ENCODE assay signal across 9 cellular contexts in the genomic region with DNA sequence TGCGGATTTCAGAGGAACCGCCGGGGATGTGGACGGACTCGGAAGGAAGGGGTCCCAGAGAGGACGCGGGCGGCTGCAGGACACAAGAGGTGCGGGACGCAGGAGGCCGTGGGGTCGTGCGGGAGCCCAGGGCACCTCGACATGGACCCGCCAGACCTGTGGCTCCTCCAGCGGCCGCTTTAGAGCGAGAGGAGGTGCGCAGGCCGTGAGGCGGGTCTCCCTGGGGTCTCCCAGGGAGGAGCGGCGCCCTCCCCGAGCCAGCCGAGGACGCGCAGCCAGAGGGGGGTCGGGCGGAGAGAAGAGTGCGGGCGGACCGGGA. TPM values are rescaled to one million over a fixed set of nuclear protein-coding genes. Genes with fewer than 3 reads are reported as not detected.
DNase-seq lines count a peak whose midpoint lies in the region; TF ChIP-seq lines count a peak whose summit lies in the region.
"Had no signal": no experiment of that assay in that cellular context is flagged by ENCODE, and none has a peak within 500 bp of the region (broad histone marks: within the 10 kb centered on the region; RNA-seq: fewer than 3 reads in every experiment).

No MANE protein-coding gene starts in this region.

- TSS peak; percentile 98 for BruUV-seq in Calu3 (replicated peaks; lab: Mats Ljungman, UMichigan)

- H3K4me1 Mint-ChIP-seq in Calu3 (ENCODE audit: low read depth, unreplicated experiment) = peaks cover 21% of the 10 kb centered on the region

- peaks cover 30% of the 10 kb centered on the region for H3K36me3 Mint-ChIP-seq in Calu3 (ENCODE audit: insufficient read depth, unreplicated experiment)

- H3K36me3 ChIP-seq in HAP-1 (replicated peaks) = no peaks in the 10 kb centered on the region

- H3K4me1 ChIP-seq in HAP-1 = peaks cover 9% of the 10 kb centered on the region

- H3K27me3 Mint-ChIP-seq in Calu3 (ENCODE audit: unreplicated experiment) = peaks cover 2% of the 10 kb centered on the region

- CTCF ChIA-PET in Calu3 (lab: Charles Lee) = interaction anchor here (0.6 to 2.2 kb wide), 4 partner anchors 22 to 1006 kb away, joined by 4 to 7 read pairs (median 6); a partner anchor contains a TSS

- no peaks in the 10 kb centered on the region for H3K9me3 ChIP-seq in HAP-1

- intact Hi-C loops in Calu3 (cut with micrococcal nuclease; ENCODE audit: unreplicated experiment) = no loop called here

- no peaks in the 10 kb centered on the region for H3K9me3 Mint-ChIP-seq in Calu3 (ENCODE audit: low read depth, unreplicated experiment)

- peak overlapping the region; percentile 77 for H3K27ac Mint-ChIP-seq in Calu3 (ENCODE audit: unreplicated experiment)

- peak overlapping the region; percentile 99 for H3K4me3 Mint-ChIP-seq in Calu3 (ENCODE audit: low read depth, unreplicated experiment)

- peak overlapping the region; percentile 80 for H3K27ac ChIP-seq in VCaP

- TF ChIP-seq CTCF in Calu3 (IDR thresholded peaks at IDR 0.05; ENCODE audit: unreplicated experiment) (no peak), VCaP (conservative IDR thresholded peaks at IDR 0.05) (no peak), fibroblast of villous mesenchyme (IDR thresholded peaks at IDR 0.05; ENCODE audit: insufficient read depth, low read depth, low read length) (no peak), retinal pigment epithelial cell (conservative IDR thresholded peaks at IDR 0.05; ENCODE audit: low read depth, low read length) (no peak)

- H3K4me3 ChIP-seq in HAP-1 = peak overlapping the region; percentile 79
- peak overlapping the region; percentile 79 for H3K4me3 ChIP-seq in fibroblast of villous mesenchyme (ENCODE audit: low read depth, low read length)
- H3K4me3 ChIP-seq in retinal pigment epithelial cell (ENCODE audit: low read length) = peak overlapping the region; percentile 84

- H3K27me3 ChIP-seq in HAP-1 (ENCODE audit: low read depth) = no peaks in the 10 kb centered on the region

- in situ Hi-C loops in HAP-1 (cut with MboI; ENCODE audit: low sequenced_read_pairs) = no loop called here

- DNase-seq in Calu3 (peak; percentile 42), HAP-1 (ENCODE audit: low spot score in 2 of 2) (peak in 1 of 2 experiments; percentile 15), fibroblast of villous mesenchyme (ENCODE audit: low read depth) (no peak), retinal pigment epithelial cell (ENCODE audit: low read depth) (no peak), NCI-H1092 (lab: John Stamatoyannopoulos, UW) (no peak), RPMI8226 (no peak), HuH-7 (ENCODE audit: low spot score) (no peak)

RNA-seq across cellular contexts. Expression of a gene that starts 6.8 kb away (rescaled TPM):
- total RNA-seq in Calu3 (2022) (34.8 and 36.8 TPM in 2 replicates), fibroblast of villous mesenchyme (25.9 and 28.3 TPM in 2 replicates)

RNA-seq across cellular contexts. Expression of a gene that starts 21.9 kb away (rescaled TPM):
- 10.8 and 13.0 TPM in 2 replicates for total RNA-seq in Calu3 (2022)
- 47.1 and 62.5 TPM in 2 replicates for total RNA-seq in fibroblast of villous mesenchyme

RNA-seq across cellular contexts. Expression of a gene that starts 46.9 kb away (rescaled TPM):
- 140 and 141 TPM in 2 replicates for total RNA-seq in Calu3 (2022)
- not detected in 2 replicates for total RNA-seq in fibroblast of villous mesenchyme
- total RNA-seq: M059J had no signal

RNA-seq across cellular contexts. Expression of a gene that starts 59.2 kb away (rescaled TPM):
- total RNA-seq in Calu3 (2022) (0.51 TPM in 1 of 2 replicates, not detected in the other), fibroblast of villous mesenchyme (under 0.01 TPM in 1 of 2 replicates, not detected in the other)

Comparison
In these comparisons a context has a peak if more than half of its experiments do, and no peak if none do; other contexts are left out.
1. RNA of a gene that starts 46.9 kb away (total RNA-seq): 140 to 141 TPM in Calu3; not detected in fibroblast of villous mesenchyme; every median in the first group is over 100 times any median in the second.
2. Peak in every context shown above with its lines, with median percentiles within 50 percentile points of each other: H3K4me3 ChIP-seq.